Comparison of ENCODE assay signal across 8 cellular contexts in the genomic region with DNA sequence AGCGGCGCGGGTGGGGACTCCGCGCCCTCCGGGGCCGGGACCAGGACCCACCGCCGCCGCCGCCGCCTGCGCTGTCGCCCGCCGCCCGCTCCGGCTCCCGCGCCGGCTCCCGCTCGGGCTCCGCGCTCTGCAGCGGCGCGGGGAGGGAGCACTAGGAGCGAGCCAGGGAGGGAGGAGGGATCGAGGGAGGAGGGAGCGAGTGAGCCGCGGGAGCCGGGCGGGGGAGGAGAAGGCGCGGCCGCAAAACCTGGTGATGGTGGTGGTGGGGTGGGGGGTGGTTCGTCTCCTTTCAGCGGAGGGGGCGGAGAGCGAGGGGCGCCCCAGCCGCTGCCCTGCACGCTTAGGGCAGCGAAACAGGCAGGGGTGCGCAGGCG. TPM values are rescaled to one million over a fixed set of nuclear protein-coding genes. Genes with fewer than 3 reads are reported as not detected.
DNase-seq lines count a peak whose midpoint lies in the region; ATAC-seq and TF ChIP-seq lines count a peak whose summit lies in the region.

A gene with protein sequence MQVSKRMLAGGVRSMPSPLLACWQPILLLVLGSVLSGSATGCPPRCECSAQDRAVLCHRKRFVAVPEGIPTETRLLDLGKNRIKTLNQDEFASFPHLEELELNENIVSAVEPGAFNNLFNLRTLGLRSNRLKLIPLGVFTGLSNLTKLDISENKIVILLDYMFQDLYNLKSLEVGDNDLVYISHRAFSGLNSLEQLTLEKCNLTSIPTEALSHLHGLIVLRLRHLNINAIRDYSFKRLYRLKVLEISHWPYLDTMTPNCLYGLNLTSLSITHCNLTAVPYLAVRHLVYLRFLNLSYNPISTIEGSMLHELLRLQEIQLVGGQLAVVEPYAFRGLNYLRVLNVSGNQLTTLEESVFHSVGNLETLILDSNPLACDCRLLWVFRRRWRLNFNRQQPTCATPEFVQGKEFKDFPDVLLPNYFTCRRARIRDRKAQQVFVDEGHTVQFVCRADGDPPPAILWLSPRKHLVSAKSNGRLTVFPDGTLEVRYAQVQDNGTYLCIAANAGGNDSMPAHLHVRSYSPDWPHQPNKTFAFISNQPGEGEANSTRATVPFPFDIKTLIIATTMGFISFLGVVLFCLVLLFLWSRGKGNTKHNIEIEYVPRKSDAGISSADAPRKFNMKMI (minus strand): TSS at position 153 of the 374 bp plus-strand sequence. CDS start 597 bp downstream, outside the sequence.

- peak within 1 kb of the TSS; percentile 71 to 91 (median 82) for H3K4me3 Mint-ChIP-seq in IgD-negative memory B cell

- TF ChIP-seq EP300 in tibial nerve (IDR thresholded peaks at IDR 0.05), result no peak

- peak within 1 kb of the TSS; percentile 54 for H3K4me3 ChIP-seq in AG04450 (ENCODE audit: low read depth, low read length)
- H3K4me3 ChIP-seq in choroid plexus epithelial cell (ENCODE audit: low read depth, low read length), result peak within 1 kb of the TSS; percentile 44
- H3K4me3 ChIP-seq in lung, result peak within 1 kb of the TSS; percentile 0
- H3K4me3 ChIP-seq in tibial nerve, result peak within 1 kb of the TSS; percentile 34 to 61 (median 49)

- peaks cover 32% of the 10 kb centered on the region for H3K27me3 Mint-ChIP-seq in IgD-negative memory B cell

- no peak for DNase-seq in AG04450 (ENCODE audit: low read depth, low spot score)
- DNase-seq in choroid plexus epithelial cell (ENCODE audit: low read depth), result peak; percentile 13
- no peak for DNase-seq in lung (ENCODE audit: low spot score)
- DNase-seq in tibial nerve (ENCODE audit: low spot score in 2 of 2), result no peak
- DNase-seq in SIG-M5 (lab: John Stamatoyannopoulos, UW), result no peak
- no peak for DNase-seq in activated CD4-positive, alpha-beta T cell treated with anti-CD3 and anti-CD28 coated beads, Interleukin-2, amount 50 U/mL, for 1 hour

- POLR2A ChIA-PET in AG04450 (lab: Yijun Ruan, JAX), result no interaction called here

- WGBS in lung, 2 donors, result 1% methylated on average over 25 to 48 of the region's 48 CpGs
- 3% methylated on average over 10 of the region's 48 CpGs; no CpG with 5 or more reads in 1 of the 2 donors for WGBS in tibial nerve, 2 donors

- H3K36me3 Mint-ChIP-seq in IgD-negative memory B cell, result peaks cover 2% of the 10 kb centered on the region

- H3K27ac Mint-ChIP-seq in IgD-negative memory B cell, result no peak within 1 kb of the TSS

- ATAC-seq in lung (ENCODE audit: insufficient read depth, low FRiP score) (no peak), HG02981 (IDR thresholded peaks at IDR 0.05; ENCODE audit: unreplicated experiment) (no peak)

- H3K9me3 ChIP-seq in AG04450 (ENCODE audit: control insufficient read depth, insufficient read depth, low read length), result peaks cover 3% of the 10 kb centered on the region; the same call in 1 of the 2 replicates
- peaks cover 0 to 2% of the 10 kb centered on the region in 2 donors for H3K9me3 ChIP-seq in lung (ENCODE audit: control insufficient read depth in 2 of 2, insufficient read depth in 1 of 2, low read length in 1 of 2)
- no peaks in the 10 kb centered on the region for H3K9me3 ChIP-seq in tibial nerve

- H3K36me3 ChIP-seq in lung (ENCODE audit: control insufficient read depth in 2 of 2, insufficient read depth in 2 of 2, low read length in 2 of 2) (no peaks in the 10 kb centered on the region), tibial nerve (no peaks in the 10 kb centered on the region)

- TF ChIP-seq CTCF in AG04450 (IDR thresholded peaks at IDR 0.05; ENCODE audit: low read depth, low read length), result no peak
- TF ChIP-seq CTCF in choroid plexus epithelial cell (conservative IDR thresholded peaks at IDR 0.05; ENCODE audit: low read depth, low read length), result no peak
- TF ChIP-seq CTCF in lung (IDR thresholded peaks at IDR 0.05; ENCODE audit: control extremely low read depth, extremely low read depth), result no peak
- TF ChIP-seq CTCF in tibial nerve (IDR thresholded peaks at IDR 0.05), result no peak

- H3K4me1 ChIP-seq in lung (ENCODE audit: control insufficient read depth in 2 of 2, insufficient read depth in 2 of 2, low read length in 2 of 2) (no peaks in the 10 kb centered on the region), tibial nerve (peaks cover 0 to 36% (median 7%) of the 10 kb centered on the region in 4 donors)

- peaks cover 6 to 10% (median 9%) of the 10 kb centered on the region in 3 donors for H3K4me1 Mint-ChIP-seq in IgD-negative memory B cell

- H3K27ac ChIP-seq in AG04450 (ENCODE audit: low read depth, low read length) (no peak within 1 kb of the TSS), lung (ENCODE audit: low read depth in 1 of 2, low read length in 1 of 2) (no peak within 1 kb of the TSS), tibial nerve (peak within 1 kb of the TSS in 1 of 4 donors; percentile 19)

- H3K9me3 Mint-ChIP-seq in IgD-negative memory B cell, result peaks cover 0 to 2% (median 0%) of the 10 kb centered on the region in 3 donors

- no peak for TF ChIP-seq POLR2A in tibial nerve (IDR thresholded peaks at IDR 0.05)

- H3K27me3 ChIP-seq in AG04450 (ENCODE audit: control insufficient read depth, insufficient read depth, low read length), result peaks cover 75% of the 10 kb centered on the region
- no peaks in the 10 kb centered on the region for H3K27me3 ChIP-seq in lung (ENCODE audit: control insufficient read depth, insufficient read depth)
- H3K27me3 ChIP-seq in tibial nerve, result peaks cover 0 to 62% of the 10 kb centered on the region in 2 donors

- CTCF ChIA-PET in AG04450 (lab: Charles Lee), result interaction anchor here (0.6 to 4.1 kb wide), 51 partner anchors 7 to 833 kb away, joined by 3 to 51 read pairs (median 4); no protein-coding TSS in a partner anchor

RNA-seq across cellular contexts. Expression of the gene that starts here (rescaled TPM):
- not detected in 2 replicates for polyA plus RNA-seq in AG04450 (2011; rRNA removed)
- polyA minus RNA-seq in AG04450 (2011; rRNA and poly(A)+ RNA removed), result not detected in 2 replicates
- not detected for polyA plus RNA-seq in IgD-negative memory B cell
- 1 to 10 TPM in 1 of 2 donors, under 1 TPM in 1; 0.98 to 5.1 TPM for total RNA-seq in lung
- under 1 TPM; 0.33 to 0.78 TPM for polyA plus RNA-seq in lung
- total RNA-seq in tibial nerve, result 1 to 10 TPM in 2 of 4 donors, under 1 TPM in 2; 0.42 to 2.4 (median 1.3) TPM

Comparison
In these comparisons a context has a peak if more than half of its experiments do, and no peak if none do; other contexts are left out.
1. H3K4me3 ChIP-seq: peak in every context shown above with its lines; median percentile 54 in AG04450; 49 in tibial nerve; 44 in choroid plexus epithelial cell; 0 in lung.